In the genomic region with DNA sequence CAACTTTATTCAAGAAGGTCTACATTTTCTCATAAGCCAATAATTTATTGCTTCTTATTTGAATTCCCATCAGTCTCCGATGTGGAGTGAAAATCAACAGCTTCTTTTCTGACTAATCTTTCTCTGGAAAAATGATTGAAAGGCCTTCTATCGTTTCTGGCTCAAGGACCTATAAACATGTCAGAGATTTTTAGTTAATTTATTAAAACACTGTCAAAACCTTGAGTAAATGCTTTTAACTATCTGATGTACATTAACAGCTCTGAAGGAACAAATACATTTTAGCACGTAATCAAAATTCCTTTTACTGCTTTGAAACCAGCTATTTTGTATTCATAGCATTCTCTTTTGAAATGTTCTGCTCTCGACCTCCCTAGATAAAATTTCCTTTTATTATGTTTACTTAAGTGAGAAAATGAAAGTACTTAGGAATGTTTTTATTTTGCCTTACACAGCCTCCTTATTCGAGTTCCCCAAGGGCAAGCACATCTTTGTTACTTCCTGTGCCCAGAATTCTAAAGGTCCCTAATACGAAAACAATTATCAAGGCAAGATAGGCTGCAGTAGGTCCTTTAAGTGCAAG, we compare ENCODE assay signal across 10 cellular contexts. TPM values are rescaled to one million over a fixed set of nuclear protein-coding genes. Genes with fewer than 3 reads are reported as not detected.
DNase-seq lines count a peak whose midpoint lies in the region; ATAC-seq lines count a peak whose summit lies in the region.
"Had no signal": no experiment of that assay in that cellular context is flagged by ENCODE, and none has a peak within 500 bp of the region (broad histone marks: within the 10 kb centered on the region; RNA-seq: fewer than 3 reads in every experiment).

No MANE protein-coding gene starts in this region.

- no peak for ATAC-seq in natural killer cell treated with Interleukin-12 subunit alpha and Interleukin-12 subunit beta and Interleukin-15 and Interleukin-18, amount 100 ng/mL, for 72 hours

- in situ Hi-C loops in ACHN (cut with HindIII; ENCODE audit: low pct_ligation_motif_present, low pct_unique_long_range_greater_than_20kb, low sequenced_read_pairs) = no loop called here

- H3K27me3 Mint-ChIP-seq in natural killer cell treated with Interleukin-12 subunit alpha and Interleukin-12 subunit beta and Interleukin-15 and Interleukin-18, amount 100 ng/mL, for 72 hours = no peaks in the 10 kb centered on the region

- peaks cover 6% of the 10 kb centered on the region for H3K36me3 Mint-ChIP-seq in natural killer cell treated with Interleukin-12 subunit alpha and Interleukin-12 subunit beta and Interleukin-15 and Interleukin-18, amount 100 ng/mL, for 72 hours

- H3K9me3 Mint-ChIP-seq in natural killer cell treated with Interleukin-12 subunit alpha and Interleukin-12 subunit beta and Interleukin-15 and Interleukin-18, amount 100 ng/mL, for 72 hours = no peaks in the 10 kb centered on the region

- peak overlapping the region; percentile 81 for H3K4me3 Mint-ChIP-seq in natural killer cell treated with Interleukin-12 subunit alpha and Interleukin-12 subunit beta and Interleukin-15 and Interleukin-18, amount 100 ng/mL, for 72 hours

- peak overlapping the region; percentile 85 to 94 for H3K27ac Mint-ChIP-seq in natural killer cell treated with Interleukin-12 subunit alpha and Interleukin-12 subunit beta and Interleukin-15 and Interleukin-18, amount 100 ng/mL, for 72 hours

- H3K4me1 Mint-ChIP-seq in natural killer cell treated with Interleukin-12 subunit alpha and Interleukin-12 subunit beta and Interleukin-15 and Interleukin-18, amount 100 ng/mL, for 72 hours (ENCODE audit: low read depth in 2 of 2) = peaks cover 25 to 35% of the 10 kb centered on the region in 2 donors

- peak; percentile 22 for DNase-seq in ACHN
- DNase-seq in HT-29 (ENCODE audit: low spot score) = peak; percentile 20
- DNase-seq in astrocyte of the hippocampus (ENCODE audit: low read depth, low spot score) = peak; percentile 34
- DNase-seq in natural killer cell treated with Interleukin-12 subunit alpha and Interleukin-12 subunit beta and Interleukin-15 and Interleukin-18, amount 100 ng/mL, for 72 hours (ENCODE audit: low spot score) = no peak
- no peak for DNase-seq in glomerular visceral epithelial cell (ENCODE audit: extremely low spot score)
- DNase-seq in cerebellar nuclear complex (lab: John Stamatoyannopoulos, UW) = no peak
- DNase-seq in MV-4-11 (lab: John Stamatoyannopoulos, UW) = no peak
- DNase-seq in NCI-H128 (lab: John Stamatoyannopoulos, UW; ENCODE audit: unreplicated experiment) = no peak
- DNase-seq: cortex of kidney, NCI-H510A treated with DMSO at 0.1 percent for 48 hours had no signal

RNA-seq across cellular contexts. Expression of gene ZFX, which starts 3.2 kb away (rescaled TPM):
- total RNA-seq in HT-29 (2014; rRNA removed; shearing (Covaris generic)) = 10.5 and 11.9 TPM in 2 replicates
- 10 to 100 TPM; 57.7 to 78.1 TPM for total RNA-seq in natural killer cell treated with Interleukin-12 subunit alpha and Interleukin-12 subunit beta and Interleukin-15 and Interleukin-18, amount 100 ng/mL, for 72 hours

Comparison
In these comparisons a context has a peak if more than half of its experiments do, and no peak if none do; other contexts are left out.
1. DNase-seq: peak in ACHN (single experiment), HT-29 (single experiment) and astrocyte of the hippocampus (single experiment); none in natural killer cell treated with Interleukin-12 subunit alpha and Interleukin-12 subunit beta and Interleukin-15 and Interleukin-18, amount 100 ng/mL, for 72 hours (single experiment), glomerular visceral epithelial cell (single experiment), cerebellar nuclear complex (0 of 2), MV-4-11 (single experiment) and NCI-H128 (single experiment).